In genomic region chr10:18576586-18576985, GRCh38 we compare ENCODE assay signal across 30 cellular contexts.
"Had no signal": no experiment of that assay in that cellular context is flagged by ENCODE, and none has a peak within 500 bp of the region (broad histone marks: within the 10 kb centered on the region; RNA-seq: fewer than 3 reads in every experiment).

No MANE protein-coding gene starts in this region.

- H3K9me3 ChIP-seq: MG63, SK-N-SH had no signal

- ATAC-seq: Panc1 had no signal

- H3K27me3 ChIP-seq: MG63, SJSA1 had no signal

- H3K4me3 ChIP-seq: MG63, PC-9, SJSA1 had no signal

- DNase-seq: Kasumi-1, KG1, MG63, NCI-H1048, NCI-H1092 treated with DMSO at 0.1 percent for 48 hours, NCI-H1105 treated with DMSO at 0.1 percent for 48 hours, NCI-H1417, NCI-H1436, NCI-H146, NCI-H1694, NCI-H187, NCI-H1930, NCI-H2029 treated with DMSO at 0.1 percent for 48 hours, NCI-H2081 treated with DMSO at 0.1 percent for 48 hours, NCI-H2107, NCI-H2171, NCI-H226, NCI-H446, NCI-H510A treated with DMSO at 0.1 percent for 48 hours, NCI-H524 treated with DMSO at 0.1 percent for 48 hours, NCI-H526 treated with DMSO at 0.1 percent for 48 hours, NCI-H774, PC-9, Right ventricle myocardium superior, SHP77 treated with DMSO at 0.1 percent for 48 hours, SK-N-SH, SW 1271 had no signal

- H3K27ac ChIP-seq: PC-9, RWPE1, SJSA1 had no signal
